In genomic region chr20:35468671-35469334, GRCh38 we compare ENCODE assay signal across 1 cellular context.
TF ChIP-seq lines count a peak whose summit lies in the region.

No MANE protein-coding gene starts in this region.

TF ChIP-seq in HepG2, 621 proteins besides CTCF, POLR2A, EP300 and RAD21 (continued from another document and continues in another):
- TF ChIP-seq ZNF142 (CRISPR knock-in tag; IDR thresholded peaks at IDR 0.05): peak; percentile 73; the same call in 1 of the 2 replicates
- TF ChIP-seq PAX8 (CRISPR knock-in tag; IDR thresholded peaks at IDR 0.05; ENCODE audit: borderline replicate concordance): peak; percentile 68; the same call in 1 of the 2 replicates
- 0 out of 2 replicates have a peak, but pooled peaks have one; percentile 28 for TF ChIP-seq TP53 (CRISPR knock-in tag; conservative IDR thresholded peaks at IDR 0.05)
- peak; percentile 47; the same call in 1 of the 2 replicates for TF ChIP-seq ZNF574 (CRISPR knock-in tag; IDR thresholded peaks at IDR 0.05)
- TF ChIP-seq SCMH1 (CRISPR knock-in tag; IDR thresholded peaks at IDR 0.05; ENCODE audit: borderline replicate concordance): no peak
- TF ChIP-seq HNF4G (IDR thresholded peaks at IDR 0.05; ENCODE audit: borderline replicate concordance, low read depth, low read length): no peak
- no peak for TF ChIP-seq HNF4G (CRISPR knock-in tag; IDR thresholded peaks at IDR 0.05; ENCODE audit: borderline replicate concordance, low read depth)
- TF ChIP-seq NFKBIZ (CRISPR knock-in tag; IDR thresholded peaks at IDR 0.05): 0 out of 2 replicates have a peak, but pooled peaks have one; percentile 39
- TF ChIP-seq MED1 (CRISPR knock-in tag; IDR thresholded peaks at IDR 0.05): peak; percentile 46
- TF ChIP-seq BRCA1 (CRISPR knock-in tag; IDR thresholded peaks at IDR 0.05): 0 out of 2 replicates have a peak, but pooled peaks have one; percentile 39
- TF ChIP-seq HOXA3 (CRISPR knock-in tag; IDR thresholded peaks at IDR 0.05): peak; percentile 45
- no peak for TF ChIP-seq ZNF776 (CRISPR knock-in tag; IDR thresholded peaks at IDR 0.05)
- peak; percentile 80 for TF ChIP-seq HDAC2 (CRISPR knock-in tag; IDR thresholded peaks at IDR 0.05)
- peak; percentile 88 for TF ChIP-seq BCL6 (CRISPR knock-in tag; IDR thresholded peaks at IDR 0.05)
- TF ChIP-seq BORCS8-MEF2B (CRISPR knock-in tag; IDR thresholded peaks at IDR 0.05): no peak
- peak; percentile 88 for TF ChIP-seq ZNF331 (CRISPR knock-in tag; IDR thresholded peaks at IDR 0.05)
- no peak for TF ChIP-seq CENPBD1 (CRISPR knock-in tag; IDR thresholded peaks at IDR 0.05; ENCODE audit: borderline replicate concordance, low read depth)
- peak; percentile 57; the same call in 1 of the 2 replicates for TF ChIP-seq FOXO1 (CRISPR knock-in tag; IDR thresholded peaks at IDR 0.05)
- TF ChIP-seq REL (CRISPR knock-in tag; conservative IDR thresholded peaks at IDR 0.05): no peak
- no peak for TF ChIP-seq SNAPC5 (CRISPR knock-in tag; IDR thresholded peaks at IDR 0.05; ENCODE audit: borderline replicate concordance)
- no peak for TF ChIP-seq SMAD9 (CRISPR knock-in tag; IDR thresholded peaks at IDR 0.05)
- TF ChIP-seq KDM1A (CRISPR knock-in tag; IDR thresholded peaks at IDR 0.05): peak; percentile 84
- 0 out of 2 replicates have a peak, but pooled peaks have one; percentile 7 for TF ChIP-seq SALL2 (CRISPR knock-in tag; IDR thresholded peaks at IDR 0.05)
- no peak for TF ChIP-seq IRX3 (CRISPR knock-in tag; IDR thresholded peaks at IDR 0.05; ENCODE audit: borderline replicate concordance, low read depth)
- TF ChIP-seq ZNF615 (CRISPR knock-in tag; IDR thresholded peaks at IDR 0.05; ENCODE audit: borderline replicate concordance): no peak
- no peak for TF ChIP-seq FOXP1 (IDR thresholded peaks at IDR 0.05)
- peak; percentile 55 for TF ChIP-seq FOXP1 (CRISPR knock-in tag; IDR thresholded peaks at IDR 0.05)
- TF ChIP-seq TFE3 (CRISPR knock-in tag; IDR thresholded peaks at IDR 0.05): no peak; the same call in 1 of the 2 replicates
- TF ChIP-seq SP140L (CRISPR knock-in tag; IDR thresholded peaks at IDR 0.05; ENCODE audit: borderline replicate concordance): no peak
- TF ChIP-seq ZNF589 (CRISPR knock-in tag; conservative IDR thresholded peaks at IDR 0.05): no peak
- peak; percentile 91; the same call in 1 of the 2 replicates for TF ChIP-seq ZNF34 (CRISPR knock-in tag; IDR thresholded peaks at IDR 0.05; ENCODE audit: borderline replicate concordance)
- TF ChIP-seq ZNF276 (CRISPR knock-in tag; IDR thresholded peaks at IDR 0.05; ENCODE audit: low read depth): no peak
- TF ChIP-seq THRA (CRISPR knock-in tag; IDR thresholded peaks at IDR 0.05; ENCODE audit: borderline replicate concordance): peak; percentile 43; the same call in 1 of the 2 replicates
- no peak for TF ChIP-seq ZNF646 (CRISPR knock-in tag; IDR thresholded peaks at IDR 0.05)
- TF ChIP-seq FOXK2 (IDR thresholded peaks at IDR 0.05): no peak
- 0 out of 2 replicates have a peak, but pooled peaks have one; percentile 42 for TF ChIP-seq ZNF362 (CRISPR knock-in tag; IDR thresholded peaks at IDR 0.05; ENCODE audit: borderline replicate concordance)
- peak; percentile 86; the same call in 1 of the 2 replicates for TF ChIP-seq ZNF878 (CRISPR knock-in tag; IDR thresholded peaks at IDR 0.05)
- TF ChIP-seq RXRB (CRISPR knock-in tag; IDR thresholded peaks at IDR 0.05; ENCODE audit: borderline replicate concordance): peak; percentile 82
- TF ChIP-seq NFATC3 (CRISPR knock-in tag; IDR thresholded peaks at IDR 0.05): no peak
